10 cellular contexts compared by ENCODE assay signal in genomic region chr9:127959841-127960409, GRCh38. TPM values are rescaled to one million over a fixed set of nuclear protein-coding genes. Genes with fewer than 3 reads are reported as not detected.
DNase-seq lines count a peak whose midpoint lies in the region; ATAC-seq and TF ChIP-seq lines count a peak whose summit lies in the region.
"Had no signal": no experiment of that assay in that cellular context is flagged by ENCODE, and none has a peak within 500 bp of the region (broad histone marks: within the 10 kb centered on the region; RNA-seq: fewer than 3 reads in every experiment).

No MANE protein-coding gene starts in this region.

- no peak for TF ChIP-seq EP300 in suprapubic skin (IDR thresholded peaks at IDR 0.05)

- H3K4me3 Mint-ChIP-seq in activated CD4-positive, alpha-beta T cell treated with anti-CD3 and anti-CD28 coated beads, Interleukin-2, amount 10 ng/mL, durations not matched to agents 7 days and 5 days = no peak overlapping the region
- peak overlapping the region; percentile 6 for H3K4me3 Mint-ChIP-seq in activated naive CD8-positive, alpha-beta T cell treated with anti-CD3 and anti-CD28 coated beads for 36 hours

- H3K4me3 ChIP-seq in lung (no peak overlapping the region), suprapubic skin (no peak overlapping the region)

- POLR2A ChIA-PET in activated CD4-positive, alpha-beta T cell treated with anti-CD3 and anti-CD28 coated beads, Interleukin-2, amount 10 ng/mL, durations not matched to agents 7 days and 5 days (lab: Charles Lee) = no interaction called here

- no peaks in the 10 kb centered on the region for H3K9me3 Mint-ChIP-seq in activated CD4-positive, alpha-beta T cell treated with anti-CD3 and anti-CD28 coated beads, Interleukin-2, amount 10 ng/mL, durations not matched to agents 7 days and 5 days
- H3K9me3 Mint-ChIP-seq in activated naive CD8-positive, alpha-beta T cell treated with anti-CD3 and anti-CD28 coated beads for 36 hours = peaks cover 7% of the 10 kb centered on the region

- H3K27me3 Mint-ChIP-seq in activated CD4-positive, alpha-beta T cell treated with anti-CD3 and anti-CD28 coated beads, Interleukin-2, amount 10 ng/mL, durations not matched to agents 7 days and 5 days = no peaks in the 10 kb centered on the region
- H3K27me3 Mint-ChIP-seq in activated naive CD8-positive, alpha-beta T cell treated with anti-CD3 and anti-CD28 coated beads for 36 hours = no peaks in the 10 kb centered on the region

- peak overlapping the region; percentile 38 to 71 for H3K27ac ChIP-seq in lung (ENCODE audit: low read depth in 1 of 2, low read length in 1 of 2)
- H3K27ac ChIP-seq in suprapubic skin = peak overlapping the region; percentile 85
- H3K27ac ChIP-seq: neutrophil had no signal

- no peak for ATAC-seq in lung (ENCODE audit: insufficient read depth, low FRiP score)
- no peak for ATAC-seq in GM21515 (IDR thresholded peaks at IDR 0.05; ENCODE audit: unreplicated experiment)
- ATAC-seq in HG02642 (IDR thresholded peaks at IDR 0.05; ENCODE audit: poor library complexity, unreplicated experiment) = no peak

- CTCF ChIA-PET in activated CD4-positive, alpha-beta T cell treated with anti-CD3 and anti-CD28 coated beads, Interleukin-2, amount 10 ng/mL, durations not matched to agents 7 days and 5 days (lab: Charles Lee) = interaction anchor here (0.7 to 1.1 kb wide), 3 partner anchors 13 to 36 kb away, joined by 3 read pairs; no protein-coding TSS in a partner anchor

- peak overlapping the region; percentile 81 for H3K27ac Mint-ChIP-seq in activated CD4-positive, alpha-beta T cell treated with anti-CD3 and anti-CD28 coated beads, Interleukin-2, amount 10 ng/mL, durations not matched to agents 7 days and 5 days
- peak overlapping the region; percentile 95 for H3K27ac Mint-ChIP-seq in activated naive CD8-positive, alpha-beta T cell treated with anti-CD3 and anti-CD28 coated beads for 36 hours

- WGBS in lung, 2 donors = 84 to 91% methylated on average over 2 of the region's 2 CpGs
- WGBS in suprapubic skin = 63% methylated on average over 2 of the region's 2 CpGs

- no peak for DNase-seq in activated CD4-positive, alpha-beta T cell treated with anti-CD3 and anti-CD28 coated beads, Interleukin-2, amount 10 ng/mL, durations not matched to agents 7 days and 5 days
- DNase-seq in activated CD4-positive, alpha-beta T cell treated with anti-CD3 and anti-CD28 coated beads for 48 hours = no peak
- no peak for DNase-seq in activated naive CD8-positive, alpha-beta T cell treated with anti-CD3 and anti-CD28 coated beads for 36 hours
- DNase-seq in lung (ENCODE audit: low spot score) = no peak
- no peak for DNase-seq in suprapubic skin (ENCODE audit: low spot score in 2 of 2)
- DNase-seq in GM19240 (ENCODE audit: insufficient read length, low spot score) = no peak
- DNase-seq: central memory CD4-positive, alpha-beta T cell had no signal

- no peaks in the 10 kb centered on the region for H3K36me3 ChIP-seq in lung (ENCODE audit: control insufficient read depth in 2 of 2, insufficient read depth in 2 of 2, low read length in 2 of 2)
- no peaks in the 10 kb centered on the region for H3K36me3 ChIP-seq in suprapubic skin
- H3K36me3 ChIP-seq: neutrophil had no signal

- H3K27me3 ChIP-seq in lung (ENCODE audit: control insufficient read depth, insufficient read depth) = no peaks in the 10 kb centered on the region
- H3K27me3 ChIP-seq in suprapubic skin = no peaks in the 10 kb centered on the region
- H3K27me3 ChIP-seq: neutrophil had no signal

- H3K4me1 Mint-ChIP-seq in activated CD4-positive, alpha-beta T cell treated with anti-CD3 and anti-CD28 coated beads, Interleukin-2, amount 10 ng/mL, durations not matched to agents 7 days and 5 days = peaks cover 92% of the 10 kb centered on the region
- H3K4me1 Mint-ChIP-seq in activated naive CD8-positive, alpha-beta T cell treated with anti-CD3 and anti-CD28 coated beads for 36 hours = peaks cover 88% of the 10 kb centered on the region

- TF ChIP-seq POLR2A in suprapubic skin (IDR thresholded peaks at IDR 0.05) = no peak

- H3K36me3 Mint-ChIP-seq in activated CD4-positive, alpha-beta T cell treated with anti-CD3 and anti-CD28 coated beads, Interleukin-2, amount 10 ng/mL, durations not matched to agents 7 days and 5 days (ENCODE audit: low read depth) = peaks cover 78% of the 10 kb centered on the region
- peaks cover 48% of the 10 kb centered on the region for H3K36me3 Mint-ChIP-seq in activated naive CD8-positive, alpha-beta T cell treated with anti-CD3 and anti-CD28 coated beads for 36 hours

- H3K4me1 ChIP-seq in lung (ENCODE audit: control insufficient read depth in 2 of 2, insufficient read depth in 2 of 2, low read length in 2 of 2) (peaks cover 3 to 17% of the 10 kb centered on the region in 2 donors), suprapubic skin (peaks cover 86% of the 10 kb centered on the region)

- TF ChIP-seq CTCF in lung (IDR thresholded peaks at IDR 0.05; ENCODE audit: control extremely low read depth, extremely low read depth) (no peak), suprapubic skin (IDR thresholded peaks at IDR 0.05) (no peak)

- H3K9me3 ChIP-seq in lung (ENCODE audit: control insufficient read depth in 2 of 2, insufficient read depth in 1 of 2, low read length in 1 of 2) = no peaks in the 10 kb centered on the region
- no peaks in the 10 kb centered on the region for H3K9me3 ChIP-seq in suprapubic skin
- H3K9me3 ChIP-seq: neutrophil had no signal

RNA-seq across cellular contexts. Expression of gene EEIG1, which starts 20.9 kb away (rescaled TPM):
- 100 to 1,000 TPM; 412 to 477 TPM for total RNA-seq in activated CD4-positive, alpha-beta T cell treated with anti-CD3 and anti-CD28 coated beads, Interleukin-2, amount 10 ng/mL, durations not matched to agents 7 days and 5 days
- total RNA-seq in activated naive CD8-positive, alpha-beta T cell treated with anti-CD3 and anti-CD28 coated beads for 36 hours = 10 to 100 TPM; 77.2 to 83.8 TPM
- total RNA-seq in lung (10 to 100 TPM; 49.6 to 66.5 TPM), suprapubic skin (10 to 100 TPM; 43.1 to 85.8 (median 59.5) TPM)
- polyA plus RNA-seq in lung = 10 to 100 TPM; 13.4 to 15.8 TPM

RNA-seq across cellular contexts. Expression of gene DPM2, which starts 22.3 kb away (rescaled TPM):
- total RNA-seq in activated CD4-positive, alpha-beta T cell treated with anti-CD3 and anti-CD28 coated beads, Interleukin-2, amount 10 ng/mL, durations not matched to agents 7 days and 5 days = 10 to 100 TPM; 79.9 to 80.4 TPM
- 10 to 100 TPM; 55.4 to 57.6 TPM for total RNA-seq in activated naive CD8-positive, alpha-beta T cell treated with anti-CD3 and anti-CD28 coated beads for 36 hours
- 10 to 100 TPM; 20.5 to 51.3 TPM for total RNA-seq in lung
- polyA plus RNA-seq in lung = 10 to 100 TPM; 50.8 to 51.1 TPM
- 10 to 100 TPM; 19.4 to 39.7 (median 30.6) TPM for total RNA-seq in suprapubic skin

RNA-seq across cellular contexts. Expression of gene PIP5KL1, which starts 29.3 kb away (rescaled TPM):
- total RNA-seq in activated CD4-positive, alpha-beta T cell treated with anti-CD3 and anti-CD28 coated beads, Interleukin-2, amount 10 ng/mL, durations not matched to agents 7 days and 5 days = 1 to 10 TPM; 2.5 to 4.1 TPM
- 1 to 10 TPM; 2.3 to 3.2 TPM for total RNA-seq in activated naive CD8-positive, alpha-beta T cell treated with anti-CD3 and anti-CD28 coated beads for 36 hours
- 1 to 10 TPM; 4.9 to 9.0 TPM for total RNA-seq in lung
- 1 to 10 TPM; 2.0 to 4.9 TPM for polyA plus RNA-seq in lung
- total RNA-seq in suprapubic skin = 10 to 100 TPM in 1 of 4 donors, 1 to 10 TPM in 3; 5.8 to 14.7 (median 9.2) TPM

RNA-seq across cellular contexts. Expression of gene ST6GALNAC4, which starts 43.1 kb away (rescaled TPM):
- total RNA-seq in activated CD4-positive, alpha-beta T cell treated with anti-CD3 and anti-CD28 coated beads, Interleukin-2, amount 10 ng/mL, durations not matched to agents 7 days and 5 days = 10 to 100 TPM; 16.8 to 22.4 TPM
- total RNA-seq in activated naive CD8-positive, alpha-beta T cell treated with anti-CD3 and anti-CD28 coated beads for 36 hours = 10 to 100 TPM; 45.3 to 51.2 TPM
- total RNA-seq in lung = 10 to 100 TPM; 42.7 to 96.2 TPM
- 10 to 100 TPM; 24.6 to 67.3 TPM for polyA plus RNA-seq in lung
- 10 to 100 TPM; 14.6 to 25.2 (median 20.2) TPM for total RNA-seq in suprapubic skin

Comparison
In these comparisons a context has a peak if more than half of its experiments do, and no peak if none do; other contexts are left out.
1. RNA of gene EEIG1, which starts 20.9 kb away (total RNA-seq): 412 to 477 TPM in activated CD4-positive, alpha-beta T cell treated with anti-CD3 and anti-CD28 coated beads, Interleukin-2, amount 10 ng/mL, durations not matched to agents 7 days and 5 days; 77.2 to 83.8 TPM in activated naive CD8-positive, alpha-beta T cell treated with anti-CD3 and anti-CD28 coated beads for 36 hours, 43.1 to 85.8 TPM in suprapubic skin and 49.6 to 66.5 TPM in lung; every median in the first group is over 4 times any median in the second.